ENCODE assay signal across 1 cellular context in the genomic region with DNA sequence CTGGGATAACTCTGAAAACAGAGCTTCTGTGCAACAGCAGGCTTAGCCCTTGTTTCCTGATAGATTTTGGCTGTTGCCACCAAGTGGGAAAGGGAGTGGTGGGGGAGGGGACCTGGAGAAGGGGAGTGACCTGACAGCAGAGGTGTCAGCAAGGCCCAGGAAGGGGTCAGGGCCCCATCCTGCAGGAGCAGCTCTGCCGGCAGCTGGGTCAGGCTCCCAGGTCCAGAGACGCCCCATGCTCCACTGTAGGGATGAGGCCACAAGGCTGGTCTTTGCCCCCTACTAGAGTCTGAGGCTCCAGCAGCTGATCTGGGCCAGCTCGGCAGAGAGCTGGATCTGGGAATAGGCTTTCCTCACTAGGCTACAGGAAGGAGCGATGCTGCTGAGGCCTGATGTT.
TF ChIP-seq lines count a peak whose summit lies in the region.

No MANE protein-coding gene starts in this region.

TF ChIP-seq in HepG2, 621 proteins besides CTCF, POLR2A, EP300 and RAD21 (continued from another document and continues in another):
- TF ChIP-seq ZNF275 (CRISPR knock-in tag; IDR thresholded peaks at IDR 0.05; ENCODE audit: borderline replicate concordance) (no peak), MED1 (CRISPR knock-in tag; IDR thresholded peaks at IDR 0.05) (no peak), ZUFSP (CRISPR knock-in tag; IDR thresholded peaks at IDR 0.05; ENCODE audit: borderline replicate concordance) (no peak), ZNF558 (CRISPR knock-in tag; IDR thresholded peaks at IDR 0.05; ENCODE audit: borderline replicate concordance) (no peak), ZNF468 (CRISPR knock-in tag; IDR thresholded peaks at IDR 0.05) (no peak), NRL (CRISPR knock-in tag; IDR thresholded peaks at IDR 0.05; ENCODE audit: borderline replicate concordance) (0 out of 2 replicates have a peak, but pooled peaks have one; percentile 32), ZFX (CRISPR knock-in tag; IDR thresholded peaks at IDR 0.05; ENCODE audit: low read depth) (peak; percentile 76), SUZ12 (IDR thresholded peaks at IDR 0.05; ENCODE audit: low read depth, low read length) (no peak), STAT6 (CRISPR knock-in tag; IDR thresholded peaks at IDR 0.05; ENCODE audit: borderline replicate concordance) (no peak), ZNF687 (CRISPR knock-in tag; IDR thresholded peaks at IDR 0.05) (peak; percentile 58; the same call in 1 of the 2 replicates), ZNF530 (CRISPR knock-in tag; IDR thresholded peaks at IDR 0.05; ENCODE audit: low read depth) (no peak), NCOA1 (CRISPR knock-in tag; IDR thresholded peaks at IDR 0.05) (no peak), ZNF567 (CRISPR knock-in tag; IDR thresholded peaks at IDR 0.05; ENCODE audit: borderline replicate concordance) (no peak), BORCS8-MEF2B (CRISPR knock-in tag; IDR thresholded peaks at IDR 0.05) (no peak), DPF2 (CRISPR knock-in tag; IDR thresholded peaks at IDR 0.05; ENCODE audit: borderline replicate concordance, low read depth) (no peak), CHCHD3 (CRISPR knock-in tag; IDR thresholded peaks at IDR 0.05) (no peak), ZNF510 (CRISPR knock-in tag; IDR thresholded peaks at IDR 0.05; ENCODE audit: low read depth) (no peak), ZHX1 (CRISPR knock-in tag; IDR thresholded peaks at IDR 0.05; ENCODE audit: low read depth) (no peak), ZNF605 (CRISPR knock-in tag; IDR thresholded peaks at IDR 0.05) (no peak), ZNF747 (CRISPR knock-in tag; IDR thresholded peaks at IDR 0.05; ENCODE audit: borderline replicate concordance) (no peak), ATF1 (CRISPR knock-in tag; IDR thresholded peaks at IDR 0.05) (no peak), ESRRA (CRISPR knock-in tag; IDR thresholded peaks at IDR 0.05; ENCODE audit: low read depth) (no peak), CREB1 (IDR thresholded peaks at IDR 0.05) (no peak), CREB1 (CRISPR knock-in tag; IDR thresholded peaks at IDR 0.05) (no peak), ATF6 (CRISPR knock-in tag; conservative IDR thresholded peaks at IDR 0.05) (no peak), ZBED4 (CRISPR knock-in tag; IDR thresholded peaks at IDR 0.05; ENCODE audit: borderline replicate concordance) (peak; percentile 60; the same call in 1 of the 2 replicates), HNF4G (IDR thresholded peaks at IDR 0.05; ENCODE audit: borderline replicate concordance, low read depth, low read length) (0 out of 2 replicates have a peak, but pooled peaks have one; percentile 23), HNF4G (CRISPR knock-in tag; IDR thresholded peaks at IDR 0.05; ENCODE audit: borderline replicate concordance, low read depth) (no peak), KLF11 (CRISPR knock-in tag; IDR thresholded peaks at IDR 0.05) (no peak), GPN1 (CRISPR knock-in tag; IDR thresholded peaks at IDR 0.05; ENCODE audit: borderline replicate concordance) (no peak)
- TF ChIP-seq, protein P1, sequence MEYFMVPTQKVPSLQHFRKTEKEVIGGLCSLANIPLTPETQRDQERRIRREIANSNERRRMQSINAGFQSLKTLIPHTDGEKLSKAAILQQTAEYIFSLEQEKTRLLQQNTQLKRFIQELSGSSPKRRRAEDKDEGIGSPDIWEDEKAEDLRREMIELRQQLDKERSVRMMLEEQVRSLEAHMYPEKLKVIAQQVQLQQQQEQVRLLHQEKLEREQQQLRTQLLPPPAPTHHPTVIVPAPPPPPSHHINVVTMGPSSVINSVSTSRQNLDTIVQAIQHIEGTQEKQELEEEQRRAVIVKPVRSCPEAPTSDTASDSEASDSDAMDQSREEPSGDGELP (IDR thresholded peaks at IDR 0.05; ENCODE audit: borderline replicate concordance, low read depth): peak; percentile 88; the same call in 1 of the 2 replicates
- TF ChIP-seq, protein P2, sequence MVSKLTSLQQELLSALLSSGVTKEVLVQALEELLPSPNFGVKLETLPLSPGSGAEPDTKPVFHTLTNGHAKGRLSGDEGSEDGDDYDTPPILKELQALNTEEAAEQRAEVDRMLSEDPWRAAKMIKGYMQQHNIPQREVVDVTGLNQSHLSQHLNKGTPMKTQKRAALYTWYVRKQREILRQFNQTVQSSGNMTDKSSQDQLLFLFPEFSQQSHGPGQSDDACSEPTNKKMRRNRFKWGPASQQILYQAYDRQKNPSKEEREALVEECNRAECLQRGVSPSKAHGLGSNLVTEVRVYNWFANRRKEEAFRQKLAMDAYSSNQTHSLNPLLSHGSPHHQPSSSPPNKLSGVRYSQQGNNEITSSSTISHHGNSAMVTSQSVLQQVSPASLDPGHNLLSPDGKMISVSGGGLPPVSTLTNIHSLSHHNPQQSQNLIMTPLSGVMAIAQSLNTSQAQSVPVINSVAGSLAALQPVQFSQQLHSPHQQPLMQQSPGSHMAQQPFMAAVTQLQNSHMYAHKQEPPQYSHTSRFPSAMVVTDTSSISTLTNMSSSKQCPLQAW (CRISPR knock-in tag; IDR thresholded peaks at IDR 0.05): peak; percentile 26; the same call in 1 of the 2 replicates
